In the genomic region with DNA sequence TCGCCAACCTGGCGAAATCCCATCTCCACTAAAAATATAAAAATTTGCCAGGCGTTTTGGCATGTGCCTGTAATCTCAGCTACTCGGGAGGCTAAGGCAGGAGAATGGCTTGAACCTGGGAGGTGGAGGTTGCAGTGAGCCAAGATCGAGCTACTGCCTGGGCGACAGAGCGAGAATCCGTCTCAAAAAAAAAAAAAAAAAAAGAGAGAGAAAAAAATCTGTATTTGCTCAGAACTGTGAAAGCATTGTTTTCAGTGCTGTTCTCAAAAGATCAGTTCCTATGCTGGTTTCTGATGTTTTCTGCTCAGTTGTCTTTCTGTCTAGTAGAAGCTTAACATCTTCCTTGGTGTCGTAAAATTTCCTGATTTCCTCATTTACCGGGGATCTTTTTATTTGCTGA, we compare ENCODE assay signal across 8 cellular contexts. TPM values are rescaled to one million over a fixed set of nuclear protein-coding genes. Genes with fewer than 3 reads are reported as not detected.
A peak's percentile ranks its signal among the peaks of the same experiment; 100 is the strongest.
DNase-seq lines count a peak whose midpoint lies in the region; ATAC-seq and TF ChIP-seq lines count a peak whose summit lies in the region.
"Had no signal": no experiment of that assay in that cellular context is flagged by ENCODE, and none has a peak within 500 bp of the region (broad histone marks: within the 10 kb centered on the region; RNA-seq: fewer than 3 reads in every experiment).

No MANE protein-coding gene starts in this region.

- no peak overlapping the region for H2BK5ac ChIP-seq in H9 (ENCODE audit: insufficient read length, low read length)

- H3T11ph ChIP-seq in H9 (ENCODE audit: low read length): no peak overlapping the region

- H3K27ac ChIP-seq in H9 (ENCODE audit: insufficient read length, low read depth, low read length) (no peak overlapping the region), neural cell (ENCODE audit: low read length) (peak overlapping the region; percentile 68)

- peak overlapping the region in 2 of 3 experiments; percentile 58 to 74; a peak in 5 of 7 replicates for H3K27ac Mint-ChIP-seq in H9
- peak overlapping the region; percentile 98 for H3K27ac Mint-ChIP-seq in activated T-helper 17 cell treated with anti-CD3 and anti-CD28 coated beads, Interleukin-2, amount 50 U/mL, for 72 hours

- H3K14ac ChIP-seq in H9 (ENCODE audit: insufficient read depth, low read length): no peak overlapping the region

- WGBS in H9 (ENCODE audit: extremely low coverage, insufficient read length, low lambda C conversion rate): no CpG with 5 or more reads among the region's 10 CpGs

- no peak for DNase-seq in H9
- DNase-seq in 8988T: no peak
- DNase-seq: GOT3 had no signal

- TF ChIP-seq EP300 in neural cell (conservative IDR thresholded peaks at IDR 0.05; ENCODE audit: poor library complexity, severe bottlenecking): no peak

- no peaks in the 10 kb centered on the region for H3K36me3 ChIP-seq in neural cell (ENCODE audit: insufficient read depth, low read length)

- H3K4me1 ChIP-seq in H9 (ENCODE audit: insufficient read depth, low read length): peaks cover 4% of the 10 kb centered on the region; the same call in 1 of the 2 replicates

- H3K79me2 ChIP-seq in H9 (ENCODE audit: insufficient read depth, low read length) (peaks cover 55% of the 10 kb centered on the region), neural cell (replicated peaks; ENCODE audit: insufficient read depth, low read length) (peaks cover 79% of the 10 kb centered on the region)

- H4K8ac ChIP-seq in H9 (replicated peaks; ENCODE audit: insufficient read length, low read depth, low read length): no peak overlapping the region

- H3K9ac ChIP-seq in H9 (ENCODE audit: extremely low read depth, insufficient read length, low read length): peak overlapping the region; percentile 32
- H3K9ac ChIP-seq in neural cell (ENCODE audit: low read length): peak overlapping the region; percentile 73

- H3K23ac ChIP-seq in H9 (ENCODE audit: insufficient read length, low read depth, low read length): no peak overlapping the region

- H3K4me2 ChIP-seq in H9 (ENCODE audit: insufficient read depth, insufficient read length, low read length) (peak overlapping the region; percentile 47), neural cell (ENCODE audit: low read length) (peak overlapping the region; percentile 92)

- H3K4me1 Mint-ChIP-seq in H9: peaks cover 42 to 48% of the 10 kb centered on the region in 2 experiments
- peaks cover 46% of the 10 kb centered on the region for H3K4me1 Mint-ChIP-seq in activated T-helper 17 cell treated with anti-CD3 and anti-CD28 coated beads, Interleukin-2, amount 50 U/mL, for 72 hours

- no peaks in the 10 kb centered on the region; the same call in 1 of the 2 replicates for H3K27me3 Mint-ChIP-seq in H9 (ENCODE audit: low read depth)
- H3K27me3 Mint-ChIP-seq in activated T-helper 17 cell treated with anti-CD3 and anti-CD28 coated beads, Interleukin-2, amount 50 U/mL, for 72 hours: no peaks in the 10 kb centered on the region

- H3K4ac ChIP-seq in H9 (ENCODE audit: low read depth, low read length): no peak overlapping the region

- no peaks in the 10 kb centered on the region for H3K9me3 ChIP-seq in H9 (ENCODE audit: control insufficient read depth, low read depth, low read length)
- no peaks in the 10 kb centered on the region for H3K9me3 ChIP-seq in neural cell (ENCODE audit: low read length)

- H3K27me3 ChIP-seq in H9 (ENCODE audit: insufficient read depth, low read length) (no peaks in the 10 kb centered on the region), neural cell (ENCODE audit: insufficient read depth, low read depth, low read length) (no peaks in the 10 kb centered on the region)

- H2BK12ac ChIP-seq in H9 (ENCODE audit: insufficient read length, low read depth, low read length): no peak overlapping the region

- H3F3A ChIP-seq in neural cell (ENCODE audit: insufficient read depth, low read length, poor library complexity, severe bottlenecking): no peaks in the 10 kb centered on the region

- peaks cover 9% of the 10 kb centered on the region for H3K23me2 ChIP-seq in H9 (ENCODE audit: insufficient read length, low read depth, low read length, poor library complexity, severe bottlenecking)

- H2AFZ ChIP-seq in H9 (ENCODE audit: low read length): no peak overlapping the region
- no peak overlapping the region for H2AFZ ChIP-seq in neural cell (ENCODE audit: low read depth, low read length)

- H3K9me2 ChIP-seq in neural cell (ENCODE audit: insufficient read depth, low read length): no peaks in the 10 kb centered on the region

- no peak overlapping the region for H2BK120ac ChIP-seq in H9 (ENCODE audit: low read depth, low read length, poor library complexity, severe bottlenecking)

- H3K4me3 Mint-ChIP-seq in H9: peak overlapping the region; percentile 96 to 97
- H3K4me3 Mint-ChIP-seq in activated T-helper 17 cell treated with anti-CD3 and anti-CD28 coated beads, Interleukin-2, amount 50 U/mL, for 72 hours: peak overlapping the region; percentile 95

- peak overlapping the region; percentile 94 for H3K4me3 ChIP-seq in neural cell (ENCODE audit: low read length)

- no peak overlapping the region for H3K18ac ChIP-seq in H9 (ENCODE audit: insufficient read length, low read depth, low read length)

- peaks cover 13% of the 10 kb centered on the region for H3K79me1 ChIP-seq in H9 (ENCODE audit: insufficient read depth, low read depth, low read length, poor library complexity, severe bottlenecking)

- no peak overlapping the region for H4K91ac ChIP-seq in H9 (ENCODE audit: insufficient read length, low read depth, low read length)

- no peak overlapping the region for H2BK20ac ChIP-seq in H9 (ENCODE audit: low read depth, low read length, poor library complexity, severe bottlenecking)

- TF ChIP-seq RAD21 in neural cell (conservative IDR thresholded peaks at IDR 0.05): no peak

- no peak overlapping the region for H4K5ac ChIP-seq in H9 (ENCODE audit: insufficient read length, low read depth, low read length)

- no peak overlapping the region for H2AK5ac ChIP-seq in H9 (ENCODE audit: insufficient read length, low read length)

- no peak for ATAC-seq in activated T-helper 17 cell treated with anti-CD3 and anti-CD28 coated beads, Interleukin-2, amount 50 U/mL, for 72 hours (replicated peaks)
- ATAC-seq in HG03520 (IDR thresholded peaks at IDR 0.05; ENCODE audit: unreplicated experiment) (no peak), HG03457 (IDR thresholded peaks at IDR 0.05; ENCODE audit: unreplicated experiment) (no peak)

- H2BK15ac ChIP-seq in H9 (ENCODE audit: low read depth, low read length): no peak overlapping the region

- no peak for TF ChIP-seq CTCF in H9 (conservative IDR thresholded peaks at IDR 0.05)
- no peak for TF ChIP-seq CTCF in neural cell (IDR thresholded peaks at IDR 0.05; ENCODE audit: poor library complexity, severe bottlenecking)

- H3K9me3 Mint-ChIP-seq in H9: peaks cover 0 to 3% of the 10 kb centered on the region in 2 experiments; a peak in 1 of 5 replicates
- H3K9me3 Mint-ChIP-seq in activated T-helper 17 cell treated with anti-CD3 and anti-CD28 coated beads, Interleukin-2, amount 50 U/mL, for 72 hours: no peaks in the 10 kb centered on the region

- H4K20me1 ChIP-seq in H9 (ENCODE audit: control insufficient read depth, insufficient read depth, insufficient read length): peaks cover 2% of the 10 kb centered on the region
- no peaks in the 10 kb centered on the region for H4K20me1 ChIP-seq in neural cell (ENCODE audit: insufficient read depth)

- no peak overlapping the region for H3K56ac ChIP-seq in H9 (ENCODE audit: insufficient read length, low read depth, low read length)

- H3K36me3 Mint-ChIP-seq in H9 (ENCODE audit: insufficient read depth in 1 of 3, low read depth in 3 of 3): peaks cover 18 to 58% (median 49%) of the 10 kb centered on the region in 3 experiments
- peaks cover 90% of the 10 kb centered on the region for H3K36me3 Mint-ChIP-seq in activated T-helper 17 cell treated with anti-CD3 and anti-CD28 coated beads, Interleukin-2, amount 50 U/mL, for 72 hours (ENCODE audit: low read depth)

TF ChIP-seq in neural cell, 6 proteins besides CTCF, POLR2A, EP300 and RAD21 (continues in another document):
- no peak for TF ChIP-seq TAF1 (IDR thresholded peaks at IDR 0.05; ENCODE audit: low read depth)
- TF ChIP-seq SMC3 (conservative IDR thresholded peaks at IDR 0.05; ENCODE audit: poor library complexity): no peak
- TF ChIP-seq EZH2 (IDR thresholded peaks at IDR 0.05; ENCODE audit: borderline replicate concordance, insufficient read depth, low read length, poor library complexity, severe bottlenecking): no peak

RNA-seq across cellular contexts. Expression of gene SF3A2, which starts 2.5 kb away (rescaled TPM):
- total RNA-seq in H9 (2021): 166 and 167 TPM in 2 replicates
- total RNA-seq in activated T-helper 17 cell treated with anti-CD3 and anti-CD28 coated beads, Interleukin-2, amount 50 U/mL, for 72 hours: 100 to 1,000 TPM in 1 of 2 donors, 10 to 100 TPM in 1; 99.5 to 119 TPM
- 14.4 and 51.6 TPM in 2 replicates for polyA plus RNA-seq in neural cell
- polyA minus RNA-seq in neural cell: 50.2 and 51.4 TPM in 2 replicates

RNA-seq across cellular contexts. Expression of gene PLEKHJ1, which starts 3.0 kb away (rescaled TPM):
- total RNA-seq in H9 (2021): 139 and 148 TPM in 2 replicates
- 10 to 100 TPM; 45.8 to 74.8 TPM for total RNA-seq in activated T-helper 17 cell treated with anti-CD3 and anti-CD28 coated beads, Interleukin-2, amount 50 U/mL, for 72 hours
- polyA plus RNA-seq in neural cell: 219 and 254 TPM in 2 replicates
- 64.6 and 80.1 TPM in 2 replicates for polyA minus RNA-seq in neural cell

RNA-seq across cellular contexts. Expression of gene AMH, which starts 9.9 kb away (rescaled TPM):
- total RNA-seq in H9 (2021): 70.2 and 70.7 TPM in 2 replicates
- 1 to 10 TPM; 2.0 to 6.1 TPM for total RNA-seq in activated T-helper 17 cell treated with anti-CD3 and anti-CD28 coated beads, Interleukin-2, amount 50 U/mL, for 72 hours
- polyA plus RNA-seq in neural cell: 57.5 and 71.5 TPM in 2 replicates
- 12.7 and 12.8 TPM in 2 replicates for polyA minus RNA-seq in neural cell

RNA-seq across cellular contexts. Expression of gene JSRP1, which starts 17.0 kb away (rescaled TPM):
- 0.90 and 1.1 TPM in 2 replicates for total RNA-seq in H9 (2021)
- 1 to 10 TPM in 1 of 2 donors, under 1 TPM in 1; 0.61 to 1.0 TPM for total RNA-seq in activated T-helper 17 cell treated with anti-CD3 and anti-CD28 coated beads, Interleukin-2, amount 50 U/mL, for 72 hours
- polyA plus RNA-seq in neural cell: 1.3 and 1.4 TPM in 2 replicates
- polyA minus RNA-seq in neural cell: 4.9 TPM in 1 of 2 replicates, not detected in the other
- total RNA-seq: RPMI7951 had no signal

RNA-seq across cellular contexts. Expression of gene PEAK3, which starts 42.8 kb away (rescaled TPM):
- total RNA-seq in H9 (2021): not detected in 2 replicates
- under 1 TPM; 0.09 to 0.32 TPM for total RNA-seq in activated T-helper 17 cell treated with anti-CD3 and anti-CD28 coated beads, Interleukin-2, amount 50 U/mL, for 72 hours
- not detected in 2 replicates for polyA plus RNA-seq in neural cell
- polyA minus RNA-seq in neural cell: not detected in 2 replicates

Comparison
In these comparisons a context has a peak if more than half of its experiments do, and no peak if none do; other contexts are left out.
1. RNA of gene AMH, which starts 9.9 kb away (total RNA-seq): 70.2 to 70.7 TPM in H9; 2.0 to 6.1 TPM in activated T-helper 17 cell treated with anti-CD3 and anti-CD28 coated beads, Interleukin-2, amount 50 U/mL, for 72 hours; every median in the first group is over 10 times any median in the second.